Comparison of ENCODE assay signal across 9 cellular contexts in the genomic region with DNA sequence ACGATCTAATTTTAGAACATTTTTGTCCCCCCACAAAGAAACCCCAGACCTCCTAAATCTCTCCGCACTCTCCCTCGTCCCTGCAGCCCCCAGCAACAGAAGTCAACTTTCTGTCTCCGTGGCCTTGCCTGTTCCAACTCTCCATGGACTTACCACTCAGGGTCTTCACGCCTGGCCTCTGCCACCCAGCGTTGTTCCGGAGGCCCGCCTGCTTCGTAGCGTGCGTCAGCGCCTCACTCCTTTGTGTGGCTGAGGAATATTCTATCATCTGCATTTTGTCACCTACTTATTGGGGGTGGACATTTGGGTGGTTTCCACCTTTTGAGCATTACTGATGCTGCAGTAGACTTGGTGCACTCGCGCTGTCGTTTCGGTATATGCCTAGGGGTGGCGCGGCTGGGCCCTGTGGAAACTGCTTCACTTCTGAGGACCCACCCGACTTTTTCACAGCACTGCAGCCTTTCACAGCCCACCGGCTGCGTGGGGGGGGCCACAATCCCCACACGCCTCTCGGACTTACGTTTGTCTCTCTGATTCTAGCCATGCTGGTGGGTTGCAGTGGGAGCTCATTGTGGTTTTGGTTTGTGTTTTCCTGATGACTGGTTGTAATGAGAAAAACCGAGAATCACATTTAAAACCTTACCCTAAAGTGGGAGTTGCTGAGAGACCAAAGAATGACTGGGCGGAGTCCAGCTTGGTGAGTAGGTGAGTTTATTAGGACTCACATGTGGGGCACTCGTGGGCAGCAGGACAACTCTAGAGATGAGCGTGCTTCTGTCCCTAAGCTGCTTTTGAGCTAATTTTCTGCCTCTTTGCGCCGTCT. TPM values are rescaled to one million over a fixed set of nuclear protein-coding genes. Genes with fewer than 3 reads are reported as not detected.
A peak's percentile ranks its signal among the peaks of the same experiment; 100 is the strongest.
DNase-seq lines count a peak whose midpoint lies in the region; ATAC-seq lines count a peak whose summit lies in the region.
"Had no signal": no experiment of that assay in that cellular context is flagged by ENCODE, and none has a peak within 500 bp of the region (broad histone marks: within the 10 kb centered on the region; RNA-seq: fewer than 3 reads in every experiment).

No MANE protein-coding gene starts in this region.

- ATAC-seq in GM18907 (IDR thresholded peaks at IDR 0.05; ENCODE audit: unreplicated experiment) (peak; percentile 68), HG03095 (IDR thresholded peaks at IDR 0.05; ENCODE audit: unreplicated experiment) (peak; percentile 68)
- peak; percentile 52 to 59 for ATAC-seq in activated T-cell treated with anti-CD3 and anti-CD28 coated beads, Interleukin-2, amount 50 U/mL, for 4 hours

- H3K4me3 Mint-ChIP-seq in activated T-cell treated with anti-CD3 and anti-CD28 coated beads, Interleukin-2, amount 50 U/mL, for 4 hours, result peak overlapping the region; percentile 67

- peaks cover 4% of the 10 kb centered on the region for H3K27me3 Mint-ChIP-seq in activated T-cell treated with anti-CD3 and anti-CD28 coated beads, Interleukin-2, amount 50 U/mL, for 4 hours (ENCODE audit: low read depth)

- DNase-seq in activated T-cell treated with anti-CD3 and anti-CD28 coated beads, Interleukin-2, amount 50 U/mL, for 4 hours, result no peak
- peak; percentile 31 to 47 for DNase-seq in stimulated activated CD4-positive, alpha-beta T cell treated with anti-CD3 and anti-CD28 coated beads, Interleukin-2, amount 100 ng/mL, for 48 hours
- no peak for DNase-seq in ureter (ENCODE audit: low spot score)
- no peak for DNase-seq in kidney tubule cell (ENCODE audit: low spot score)
- DNase-seq in A172 (ENCODE audit: low spot score), result no peak
- no peak for DNase-seq in OCI-M1 (lab: John Stamatoyannopoulos, UW)

- H3K4me1 Mint-ChIP-seq in activated T-cell treated with anti-CD3 and anti-CD28 coated beads, Interleukin-2, amount 50 U/mL, for 4 hours (ENCODE audit: low read depth), result peaks cover 39% of the 10 kb centered on the region

- H3K36me3 Mint-ChIP-seq in activated T-cell treated with anti-CD3 and anti-CD28 coated beads, Interleukin-2, amount 50 U/mL, for 4 hours (ENCODE audit: insufficient read depth), result no peaks in the 10 kb centered on the region

- H3K9me3 Mint-ChIP-seq in activated T-cell treated with anti-CD3 and anti-CD28 coated beads, Interleukin-2, amount 50 U/mL, for 4 hours, result no peaks in the 10 kb centered on the region

RNA-seq across cellular contexts. Expression of a gene that starts 1.4 kb away (rescaled TPM):
- 1 to 10 TPM; 1.5 to 4.8 (median 2.2) TPM for total RNA-seq in activated T-cell treated with anti-CD3 and anti-CD28 coated beads, Interleukin-2, amount 50 U/mL, for 4 hours
- 29.5 TPM for total RNA-seq in ureter
- total RNA-seq in A172 (2014; rRNA removed; shearing (Covaris generic)), result 5.8 and 14.2 TPM in 2 replicates
- total RNA-seq: LHCN-M2 had no signal

RNA-seq across cellular contexts. Expression of a gene that starts 11.6 kb away (rescaled TPM):
- 10 to 100 TPM; 33.7 to 38.7 (median 34.8) TPM for total RNA-seq in activated T-cell treated with anti-CD3 and anti-CD28 coated beads, Interleukin-2, amount 50 U/mL, for 4 hours
- total RNA-seq in ureter, result 37.4 TPM
- 22.8 and 26.2 TPM in 2 replicates for total RNA-seq in A172 (2014; rRNA removed; shearing (Covaris generic))

RNA-seq across cellular contexts. Expression of a gene that starts 25.3 kb away (rescaled TPM):
- 100 to 1,000 TPM; 211 to 261 (median 247) TPM for total RNA-seq in activated T-cell treated with anti-CD3 and anti-CD28 coated beads, Interleukin-2, amount 50 U/mL, for 4 hours
- total RNA-seq in ureter, result 82.1 TPM
- total RNA-seq in A172 (2014; rRNA removed; shearing (Covaris generic)), result 67.4 and 86.6 TPM in 2 replicates

Comparison
In these comparisons a context has a peak if more than half of its experiments do, and no peak if none do; other contexts are left out.
1. DNase-seq: peak in stimulated activated CD4-positive, alpha-beta T cell treated with anti-CD3 and anti-CD28 coated beads, Interleukin-2, amount 100 ng/mL, for 48 hours (2 of 2); none in activated T-cell treated with anti-CD3 and anti-CD28 coated beads, Interleukin-2, amount 50 U/mL, for 4 hours (single experiment), ureter (single experiment), kidney tubule cell (single experiment), A172 (single experiment) and OCI-M1 (single experiment).
2. Peak in every context shown above with its lines, with median percentiles within 50 percentile points of each other: ATAC-seq.